ENCODE assay signal across 17 cellular contexts in genomic region chr22:43202326-43202725, GRCh38. TPM values are rescaled to one million over a fixed set of nuclear protein-coding genes. Genes with fewer than 3 reads are reported as not detected.
DNase-seq lines count a peak whose midpoint lies in the region; ATAC-seq, FAIRE-seq and TF ChIP-seq lines count a peak whose summit lies in the region.
"Had no signal": no experiment of that assay in that cellular context is flagged by ENCODE, and none has a peak within 500 bp of the region (broad histone marks: within the 10 kb centered on the region; RNA-seq: fewer than 3 reads in every experiment).

No MANE protein-coding gene starts in this region.

- 49% methylated on average over 8 of the region's 10 CpGs for WGBS in HepG2 (ENCODE audit: low lambda C conversion rate)
- 87% methylated on average over 7 of the region's 10 CpGs for WGBS in right lobe of liver (ENCODE audit: insufficient coverage, low coverage, low lambda C conversion rate, missing lambda C conversion rate)

- FAIRE-seq in HepG2 (lab: Jason Lieb, UNC) = no peak
- FAIRE-seq: GM12878, GM18507 had no signal

- H3K9me3 ChIP-seq in HepG2 (ENCODE audit: low read length) (no peaks in the 10 kb centered on the region), right lobe of liver (no peaks in the 10 kb centered on the region), iPS-20b (ENCODE audit: insufficient read depth, low read depth, low read length) (no peaks in the 10 kb centered on the region), neural progenitor cell (ENCODE audit: low read depth) (no peaks in the 10 kb centered on the region)
- H3K9me3 ChIP-seq: BLaER1 treated with 17β-estradiol and CSF1 and Interleukin-3, amounts not matched to agents 10 nM and 100 nM had no signal

- ATAC-seq in HepG2 (no peak), right lobe of liver (no peak), GM18909 (IDR thresholded peaks at IDR 0.05; ENCODE audit: poor library complexity, unreplicated experiment) (no peak), HG02678 (IDR thresholded peaks at IDR 0.05; ENCODE audit: unreplicated experiment) (no peak)
- ATAC-seq: GM12878 had no signal

- H3K4me2 ChIP-seq in HepG2 (ENCODE audit: low read depth, low read length) (0 out of 2 replicates have a peak overlapping the region, but pooled peaks have one; percentile 27), neural progenitor cell (no peak overlapping the region)
- H3K4me2 ChIP-seq: BLaER1 treated with 17β-estradiol and CSF1 and Interleukin-3, amounts not matched to agents 10 nM and 100 nM had no signal

- TF ChIP-seq RAD21 in HepG2 (CRISPR knock-in tag; IDR thresholded peaks at IDR 0.05) = no peak

- H3K4me3 ChIP-seq in HepG2 (replicated peaks in 1 of 3; ENCODE audit: insufficient read depth in 1 of 3, low read depth in 2 of 3, low read length in 3 of 3) (no peak overlapping the region), right lobe of liver (no peak overlapping the region), iPS-20b (ENCODE audit: low read length) (no peak overlapping the region), neural progenitor cell (no peak overlapping the region)
- H3K4me3 ChIP-seq: BLaER1 treated with 17β-estradiol and CSF1 and Interleukin-3, amounts not matched to agents 10 nM and 100 nM; GM12878; GM23248 had no signal

- peaks cover 11% of the 10 kb centered on the region for H3K27me3 Mint-ChIP-seq in neural progenitor cell (ENCODE audit: insufficient read depth, low read depth)
- H3K27me3 Mint-ChIP-seq: CD4-positive, alpha-beta T cell had no signal

- CTCF ChIA-PET in HepG2 (lab: Yijun Ruan, JAX; ENCODE audit: low intra/inter-chr PET ratio, low total read pairs) = no interaction called here

- H3F3A ChIP-seq in neural progenitor cell (ENCODE audit: low read depth) = no peaks in the 10 kb centered on the region

- no peaks in the 10 kb centered on the region for H3K9me3 Mint-ChIP-seq in neural progenitor cell
- H3K9me3 Mint-ChIP-seq: CD4-positive, alpha-beta T cell had no signal

- H3K4me1 Mint-ChIP-seq in neural progenitor cell = peaks cover 10% of the 10 kb centered on the region

- H3K4me1 ChIP-seq in HepG2 (ENCODE audit: insufficient read depth, low read length) (peaks cover 16% of the 10 kb centered on the region), right lobe of liver (no peaks in the 10 kb centered on the region), iPS-20b (ENCODE audit: insufficient read depth, low read length) (peaks cover 4% of the 10 kb centered on the region; the same call in 1 of the 2 replicates), neural progenitor cell (no peaks in the 10 kb centered on the region)

- BruUV-seq in HepG2 (replicated peaks; lab: Mats Ljungman, UMichigan) = no TSS peak

- H3K27me3 ChIP-seq in HepG2 (ENCODE audit: control insufficient read depth in 1 of 2, insufficient read depth in 2 of 2, low read length in 2 of 2) (peaks cover 6 to 68% of the 10 kb centered on the region in 2 experiments), right lobe of liver (no peaks in the 10 kb centered on the region), iPS-20b (ENCODE audit: insufficient read depth, low read length) (no peaks in the 10 kb centered on the region), neural progenitor cell (no peaks in the 10 kb centered on the region)
- H3K27me3 ChIP-seq: BLaER1 treated with 17β-estradiol and CSF1 and Interleukin-3, amounts not matched to agents 10 nM and 100 nM had no signal

- POLR2A ChIA-PET in HepG2 (lab: Yijun Ruan, JAX) = no interaction called here

- H3K9ac ChIP-seq in HepG2 (ENCODE audit: insufficient read depth, low read depth, low read length) = no peak overlapping the region
- H3K9ac ChIP-seq in iPS-20b (ENCODE audit: low read depth, low read length) = peak overlapping the region; percentile 6; the same call in 1 of the 2 replicates
- H3K9ac ChIP-seq in neural progenitor cell = no peak overlapping the region
- H3K9ac ChIP-seq: BLaER1 treated with 17β-estradiol and CSF1 and Interleukin-3, amounts not matched to agents 10 nM and 100 nM; GM23248 had no signal

- TF ChIP-seq POLR2A in HepG2 (IDR thresholded peaks at IDR 0.05; ENCODE audit: insufficient read depth in 1 of 2, low read depth in 2 of 2, low read length in 2 of 2) = no peak
- TF ChIP-seq POLR2A in right lobe of liver (IDR thresholded peaks at IDR 0.05) = no peak

- H3K27ac Mint-ChIP-seq in neural progenitor cell = no peak overlapping the region
- H3K27ac Mint-ChIP-seq: CD4-positive, alpha-beta T cell had no signal

- no peak overlapping the region for H3K27ac ChIP-seq in HepG2 (ENCODE audit: extremely low read length, insufficient read depth, low read length)
- H3K27ac ChIP-seq in right lobe of liver = no peak overlapping the region
- H3K27ac ChIP-seq in iPS-20b (ENCODE audit: low read length) = no peak overlapping the region
- no peak overlapping the region for H3K27ac ChIP-seq in neural progenitor cell
- H3K27ac ChIP-seq: BLaER1 treated with 17β-estradiol and CSF1 and Interleukin-3, amounts not matched to agents 10 nM and 100 nM; GM23248 had no signal

- H3K79me2 ChIP-seq in HepG2 (ENCODE audit: insufficient read depth, low read length) (no peaks in the 10 kb centered on the region), neural progenitor cell (ENCODE audit: low read depth) (no peaks in the 10 kb centered on the region)

- no peak for TF ChIP-seq CTCF in HepG2 (CRISPR knock-in tag; IDR thresholded peaks at IDR 0.05)
- no peak for TF ChIP-seq CTCF in right lobe of liver (IDR thresholded peaks at IDR 0.05)
- no peak for TF ChIP-seq CTCF in neural progenitor cell (IDR thresholded peaks at IDR 0.05)

- no peak for TF ChIP-seq EP300 in HepG2 (IDR thresholded peaks at IDR 0.05; ENCODE audit: low read depth in 2 of 2, low read length in 2 of 2)
- TF ChIP-seq EP300 in HepG2 (CRISPR knock-in tag; IDR thresholded peaks at IDR 0.05; ENCODE audit: borderline replicate concordance) = no peak

- H3K36me3 ChIP-seq in HepG2 (replicated peaks in 1 of 2; ENCODE audit: control insufficient read depth in 1 of 2, insufficient read depth in 2 of 2, low read length in 2 of 2) (no peaks in the 10 kb centered on the region), right lobe of liver (no peaks in the 10 kb centered on the region), iPS-20b (ENCODE audit: insufficient read depth, low read depth, low read length) (no peaks in the 10 kb centered on the region), neural progenitor cell (no peaks in the 10 kb centered on the region)
- H3K36me3 ChIP-seq: BLaER1 treated with 17β-estradiol and CSF1 and Interleukin-3, amounts not matched to agents 10 nM and 100 nM had no signal

- peak overlapping the region; percentile 54 for H3K4me3 Mint-ChIP-seq in neural progenitor cell
- H3K4me3 Mint-ChIP-seq: CD4-positive, alpha-beta T cell had no signal

- intact Hi-C loops in HepG2 (cut with micrococcal nuclease; ENCODE audit: unreplicated experiment) = no loop called here
- intact Hi-C loops in right lobe of liver (cut with DNase I) = no loop called here

- H3K36me3 Mint-ChIP-seq in neural progenitor cell = peaks cover 2% of the 10 kb centered on the region

- in situ Hi-C loops in HepG2 (cut with HindIII; ENCODE audit: extremely low pct_ligation_motif_present, low pct_unique_long_range_greater_than_20kb) = no loop called here

- H2AFZ ChIP-seq in HepG2 (ENCODE audit: low read length) = no peak overlapping the region
- no peak overlapping the region for H2AFZ ChIP-seq in neural progenitor cell (replicated peaks)
- H2AFZ ChIP-seq: GM23248 had no signal

- no peak for DNase-seq in HepG2 (ENCODE audit: low spot score)
- DNase-seq in right lobe of liver = no peak
- DNase-seq in neural progenitor cell (ENCODE audit: low spot score) = no peak
- DNase-seq in NCI-H1930 (lab: John Stamatoyannopoulos, UW) = no peak
- DNase-seq in activated CD4-positive, alpha-beta T cell treated with anti-CD3 and anti-CD28 coated beads for 4 hours = no peak
- DNase-seq: ACHN; Calu3; CD4-positive, alpha-beta T cell; DMS 273 treated with DMSO at 0.1 percent for 48 hours; DMS79; GM23248 had no signal

- H4K20me1 ChIP-seq in HepG2 (ENCODE audit: insufficient read depth, low read length) (no peaks in the 10 kb centered on the region), neural progenitor cell (ENCODE audit: low read depth) (no peaks in the 10 kb centered on the region)
- H4K20me1 ChIP-seq: BLaER1 treated with 17β-estradiol and CSF1 and Interleukin-3, amounts not matched to agents 10 nM and 100 nM had no signal

RNA-seq across cellular contexts. Expression of gene TTLL12, which starts 15.4 kb away (rescaled TPM):
- total RNA-seq in HepG2 (2016; rRNA removed; fragmentation: Illumina TruSeq; extraction: Trizol) (34.1 and 38.1 TPM in 2 replicates), right lobe of liver (10 to 100 TPM; 18.6 to 43.5 (median 24.4) TPM), neural progenitor cell (ENCODE audit: low replicate concordance) (27.8 and 73.2 TPM in 2 replicates)
- 6.3 and 6.6 TPM in 2 replicates for total RNA-seq in HepG2 (2016; cell fraction: cytosol; rRNA removed; fragmentation: Illumina TruSeq; extraction: Trizol; ENCODE audit: low read depth)
- total RNA-seq in HepG2 (2016; cell fraction: insoluble cytoplasmic fraction; rRNA removed; fragmentation: Illumina TruSeq; extraction: Trizol) = 28.8 and 39.8 TPM in 2 replicates
- 16.2 and 19.8 TPM in 2 replicates for total RNA-seq in HepG2 (2016; cell fraction: membrane; rRNA removed; fragmentation: Illumina TruSeq; extraction: Trizol)
- total RNA-seq in HepG2 (2016; cell fraction: nucleus; rRNA removed; fragmentation: Illumina TruSeq; extraction: Trizol) = 17.4 and 21.4 TPM in 2 replicates
- polyA plus RNA-seq in HepG2 (2011; rRNA removed) = 11.9 and 16.9 TPM in 2 replicates
- 9.1 and 12.7 TPM in 2 replicates for polyA plus RNA-seq in HepG2 (2011; cell fraction: cytosol; rRNA removed)
- 19.9 and 21.7 TPM in 2 replicates for polyA plus RNA-seq in HepG2 (2011; cell fraction: nucleus; rRNA removed)
- 16.6 and 24.0 TPM in 2 replicates for polyA plus RNA-seq in HepG2 (2012)
- 3.3 and 3.4 TPM in 2 replicates for polyA plus RNA-seq in HepG2 (2016; cell fraction: cytosol; fragmentation: Illumina TruSeq; extraction: Trizol; ENCODE audit: low read depth)
- polyA plus RNA-seq in HepG2 (2016; cell fraction: insoluble cytoplasmic fraction; fragmentation: Illumina TruSeq; extraction: Trizol; ENCODE audit: low read depth) = 31.2 and 38.2 TPM in 2 replicates
- 9.6 and 9.7 TPM in 2 replicates for polyA plus RNA-seq in HepG2 (2016; cell fraction: membrane; fragmentation: Illumina TruSeq; extraction: Trizol; ENCODE audit: low read depth)
- polyA plus RNA-seq in HepG2 (2016; cell fraction: nucleus; fragmentation: Illumina TruSeq; extraction: Trizol; ENCODE audit: insufficient read depth, low read depth) = 32.8 and 35.2 TPM in 2 replicates
- polyA minus RNA-seq in HepG2 (2011; rRNA and poly(A)+ RNA removed; ENCODE audit: low replicate concordance) = 43.9 and 71.0 TPM in 2 replicates
- 11.3 and 11.7 TPM in 2 replicates for polyA minus RNA-seq in HepG2 (2011; cell fraction: cytosol; rRNA and poly(A)+ RNA removed)
- polyA minus RNA-seq in HepG2 (2011; cell fraction: nucleus; rRNA and poly(A)+ RNA removed) = 6.5 and 7.7 TPM in 2 replicates

RNA-seq across cellular contexts. Expression of gene TSPO, which starts 51.0 kb away (rescaled TPM):
- 0.32 and 0.46 TPM in 2 replicates for total RNA-seq in HepG2 (2016; rRNA removed; fragmentation: Illumina TruSeq; extraction: Trizol)
- 0.44 TPM in 1 of 2 replicates, not detected in the other for total RNA-seq in HepG2 (2016; cell fraction: cytosol; rRNA removed; fragmentation: Illumina TruSeq; extraction: Trizol; ENCODE audit: low read depth)
- 0.54 and 0.67 TPM in 2 replicates for total RNA-seq in HepG2 (2016; cell fraction: insoluble cytoplasmic fraction; rRNA removed; fragmentation: Illumina TruSeq; extraction: Trizol)
- 0.37 and 0.52 TPM in 2 replicates for total RNA-seq in HepG2 (2016; cell fraction: membrane; rRNA removed; fragmentation: Illumina TruSeq; extraction: Trizol)
- not detected in 2 replicates for total RNA-seq in HepG2 (2016; cell fraction: nucleus; rRNA removed; fragmentation: Illumina TruSeq; extraction: Trizol)
- polyA plus RNA-seq in HepG2 (2011; rRNA removed) = 1.4 and 2.2 TPM in 2 replicates
- polyA plus RNA-seq in HepG2 (2011; cell fraction: cytosol; rRNA removed) = 1.2 and 2.8 TPM in 2 replicates
- polyA plus RNA-seq in HepG2 (2011; cell fraction: nucleus; rRNA removed) = 1.6 and 2.3 TPM in 2 replicates
- 0.40 and 1.0 TPM in 2 replicates for polyA plus RNA-seq in HepG2 (2012)
- 0.12 and 0.24 TPM in 2 replicates for polyA plus RNA-seq in HepG2 (2016; cell fraction: cytosol; fragmentation: Illumina TruSeq; extraction: Trizol; ENCODE audit: low read depth)
- polyA plus RNA-seq in HepG2 (2016; cell fraction: insoluble cytoplasmic fraction; fragmentation: Illumina TruSeq; extraction: Trizol; ENCODE audit: low read depth) = 0.40 TPM in 1 of 2 replicates, not detected in the other
- polyA plus RNA-seq in HepG2 (2016; cell fraction: membrane; fragmentation: Illumina TruSeq; extraction: Trizol; ENCODE audit: low read depth) = 0.30 TPM in 1 of 2 replicates, not detected in the other
- polyA plus RNA-seq in HepG2 (2016; cell fraction: nucleus; fragmentation: Illumina TruSeq; extraction: Trizol; ENCODE audit: insufficient read depth, low read depth) = 0.59 TPM in 1 of 2 replicates, not detected in the other
- 1.5 and 40.6 TPM in 2 replicates for polyA minus RNA-seq in HepG2 (2011; rRNA and poly(A)+ RNA removed; ENCODE audit: low replicate concordance)
- 1.5 and 3.2 TPM in 2 replicates for polyA minus RNA-seq in HepG2 (2011; cell fraction: cytosol; rRNA and poly(A)+ RNA removed)
- polyA minus RNA-seq in HepG2 (2011; cell fraction: nucleus; rRNA and poly(A)+ RNA removed) = not detected in 2 replicates
- 100 to 1,000 TPM in 2 of 6 experiments, 10 to 100 TPM in 4; 18.1 to 198 (median 31.9) TPM for total RNA-seq in right lobe of liver
- 1.6 and 9.9 TPM in 2 replicates for total RNA-seq in neural progenitor cell (ENCODE audit: low replicate concordance)

RNA-seq across cellular contexts. Expression of gene MCAT, which starts 59.1 kb away (rescaled TPM):
- total RNA-seq in HepG2 (2016; rRNA removed; fragmentation: Illumina TruSeq; extraction: Trizol) = 16.7 and 19.3 TPM in 2 replicates
- 3.6 and 4.4 TPM in 2 replicates for total RNA-seq in HepG2 (2016; cell fraction: cytosol; rRNA removed; fragmentation: Illumina TruSeq; extraction: Trizol; ENCODE audit: low read depth)
- total RNA-seq in HepG2 (2016; cell fraction: insoluble cytoplasmic fraction; rRNA removed; fragmentation: Illumina TruSeq; extraction: Trizol) = 16.4 and 19.9 TPM in 2 replicates
- total RNA-seq in HepG2 (2016; cell fraction: membrane; rRNA removed; fragmentation: Illumina TruSeq; extraction: Trizol) = 7.9 and 8.0 TPM in 2 replicates
- total RNA-seq in HepG2 (2016; cell fraction: nucleus; rRNA removed; fragmentation: Illumina TruSeq; extraction: Trizol) = 8.9 and 13.0 TPM in 2 replicates
- 9.3 and 10.4 TPM in 2 replicates for polyA plus RNA-seq in HepG2 (2011; rRNA removed)
- 10.7 and 14.6 TPM in 2 replicates for polyA plus RNA-seq in HepG2 (2011; cell fraction: cytosol; rRNA removed)
- 7.9 and 9.4 TPM in 2 replicates for polyA plus RNA-seq in HepG2 (2011; cell fraction: nucleus; rRNA removed)
- polyA plus RNA-seq in HepG2 (2012) = 7.5 and 8.7 TPM in 2 replicates
- polyA plus RNA-seq in HepG2 (2016; cell fraction: cytosol; fragmentation: Illumina TruSeq; extraction: Trizol; ENCODE audit: low read depth) = 4.7 and 4.9 TPM in 2 replicates
- polyA plus RNA-seq in HepG2 (2016; cell fraction: insoluble cytoplasmic fraction; fragmentation: Illumina TruSeq; extraction: Trizol; ENCODE audit: low read depth) = 22.9 and 23.3 TPM in 2 replicates
- 7.9 and 8.8 TPM in 2 replicates for polyA plus RNA-seq in HepG2 (2016; cell fraction: membrane; fragmentation: Illumina TruSeq; extraction: Trizol; ENCODE audit: low read depth)
- polyA plus RNA-seq in HepG2 (2016; cell fraction: nucleus; fragmentation: Illumina TruSeq; extraction: Trizol; ENCODE audit: insufficient read depth, low read depth) = 12.4 and 12.5 TPM in 2 replicates
- polyA minus RNA-seq in HepG2 (2011; rRNA and poly(A)+ RNA removed; ENCODE audit: low replicate concordance) = 19.9 and 20.2 TPM in 2 replicates
- polyA minus RNA-seq in HepG2 (2011; cell fraction: cytosol; rRNA and poly(A)+ RNA removed) = 5.2 and 6.1 TPM in 2 replicates
- 8.6 and 9.2 TPM in 2 replicates for polyA minus RNA-seq in HepG2 (2011; cell fraction: nucleus; rRNA and poly(A)+ RNA removed)
- 10 to 100 TPM in 4 of 6 experiments, 1 to 10 TPM in 2; 8.8 to 22.3 (median 11.4) TPM for total RNA-seq in right lobe of liver
- 10.5 and 25.4 TPM in 2 replicates for total RNA-seq in neural progenitor cell (ENCODE audit: low replicate concordance)
